ENCODE assay signal across 11 cellular contexts in genomic region chr16:29662729-29663019, GRCh38. TPM values are rescaled to one million over a fixed set of nuclear protein-coding genes. Genes with fewer than 3 reads are reported as not detected.
A peak's percentile ranks its signal among the peaks of the same experiment; 100 is the strongest.
DNase-seq lines count a peak whose midpoint lies in the region; ATAC-seq, FAIRE-seq and TF ChIP-seq lines count a peak whose summit lies in the region.
"Had no signal": no experiment of that assay in that cellular context is flagged by ENCODE, and none has a peak within 500 bp of the region (broad histone marks: within the 10 kb centered on the region; RNA-seq: fewer than 3 reads in every experiment).

No MANE protein-coding gene starts in this region.

- no peak overlapping the region for H3K56ac ChIP-seq in H1 (replicated peaks; ENCODE audit: insufficient read length, low read depth, low read length)

- no peaks in the 10 kb centered on the region for H3K36me3 ChIP-seq in H1 (ENCODE audit: control insufficient read depth in 2 of 4, insufficient read depth in 4 of 4, low read length in 3 of 4)
- H3K36me3 ChIP-seq in vagina, result no peaks in the 10 kb centered on the region
- H3K36me3 ChIP-seq in ascending aorta, result no peaks in the 10 kb centered on the region
- H3K36me3 ChIP-seq: prostate gland had no signal

- H2BK12ac ChIP-seq in H1 (ENCODE audit: low read depth, low read length), result no peak overlapping the region; the same call in 1 of the 2 replicates

- WGBS in H1 (ENCODE audit: extremely low coverage in 1 of 2, insufficient coverage in 1 of 2, insufficient read length in 1 of 2, insufficient replicate concordance in 2 of 2, low coverage in 1 of 2, low lambda C conversion rate in 2 of 2, missing lambda C conversion rate in 1 of 2), 2 experiments, result 85% methylated on average over 4 of the region's 4 CpGs; no CpG with 5 or more reads in 1 of the 2 experiments

- H3K4me3 ChIP-seq in H1 (ENCODE audit: extremely low read depth in 1 of 4, insufficient read depth in 2 of 4, low read depth in 3 of 4, low read length in 4 of 4) (no peak overlapping the region), vagina (no peak overlapping the region), ascending aorta (peak overlapping the region in 1 of 2 donors; percentile 27)

- peaks cover 0 to 22% (median 14%) of the 10 kb centered on the region in 4 experiments; a peak in 6 of 7 replicates for H3K4me1 ChIP-seq in H1 (replicated peaks in 1 of 4; ENCODE audit: control insufficient read depth in 3 of 4, insufficient read depth in 4 of 4, low read length in 3 of 4)
- peaks cover 16% of the 10 kb centered on the region for H3K4me1 ChIP-seq in vagina
- H3K4me1 ChIP-seq in ascending aorta, result peaks cover 0 to 2% of the 10 kb centered on the region in 2 donors
- H3K4me1 ChIP-seq: prostate gland had no signal

- H4K20me1 ChIP-seq in H1 (replicated peaks in 1 of 2; ENCODE audit: control insufficient read depth in 1 of 2, insufficient read depth in 2 of 2, low read length in 2 of 2), result no peaks in the 10 kb centered on the region

- peak overlapping the region; percentile 19; the same call in 1 of the 2 replicates for H3K18ac ChIP-seq in H1 (ENCODE audit: extremely low read depth, low read length)

- H3K9me3 ChIP-seq in H1 (ENCODE audit: insufficient read depth in 2 of 2, low read depth in 1 of 2, low read length in 1 of 2), result no peaks in the 10 kb centered on the region
- H3K9me3 ChIP-seq in vagina, result no peaks in the 10 kb centered on the region
- H3K9me3 ChIP-seq in ascending aorta, result no peaks in the 10 kb centered on the region
- H3K9me3 ChIP-seq: prostate gland had no signal

- H3K23ac ChIP-seq in H1 (ENCODE audit: insufficient read length), result no peak overlapping the region

- H3K4me2 ChIP-seq in H1 (ENCODE audit: insufficient read depth in 1 of 2, low read depth in 2 of 2, low read length in 2 of 2), result no peak overlapping the region

- no peak overlapping the region for H2AFZ ChIP-seq in H1 (ENCODE audit: low read length)

- H2AK5ac ChIP-seq in H1 (ENCODE audit: low read depth, low read length), result no peak overlapping the region

- no peak overlapping the region for H4K5ac ChIP-seq in H1 (ENCODE audit: insufficient read length, low read depth, low read length)

- ATAC-seq in GM19328 (IDR thresholded peaks at IDR 0.05; ENCODE audit: unreplicated experiment), result no peak

- H3K4ac ChIP-seq in H1 (replicated peaks; ENCODE audit: insufficient read length, low read depth, low read length), result peak overlapping the region; percentile 78

- H2BK20ac ChIP-seq in H1 (ENCODE audit: low read length), result 0 out of 2 replicates have a peak overlapping the region, but pooled peaks have one; percentile 23

- POLR2A ChIA-PET in H1 (lab: Charles Lee; ENCODE audit: partially characterized antibody), result interaction anchor here (0.9 to 2.3 kb wide), 4 partner anchors 11 to 47 kb away, joined by 3 to 6 read pairs (median 4); no protein-coding TSS in a partner anchor

- FAIRE-seq in H1 (lab: Jason Lieb, UNC), result no peak

- intact Hi-C loops in vagina (cut with DNase I) (no loop called here), ascending aorta (cut with DNase I) (no loop called here)

- TF ChIP-seq POLR2A in H1 (IDR thresholded peaks at IDR 0.05; ENCODE audit: control extremely low read depth in 1 of 2, low read depth in 2 of 2, low read length in 2 of 2) (no peak), vagina (IDR thresholded peaks at IDR 0.05) (no peak)

- H4K91ac ChIP-seq in H1 (replicated peaks; ENCODE audit: insufficient read length, low read length), result no peak overlapping the region

- 0 out of 2 replicates have a peak, but pooled peaks cover under 1% of the 10 kb centered on the region for H3K79me1 ChIP-seq in H1 (ENCODE audit: low read depth, low read length)

- H3K79me2 ChIP-seq in H1 (ENCODE audit: control insufficient read depth in 1 of 2, insufficient read depth in 2 of 2, low read length in 2 of 2), result no peaks in the 10 kb centered on the region

- H2BK120ac ChIP-seq in H1 (replicated peaks; ENCODE audit: low read depth, low read length), result no peak overlapping the region

- no peak for TF ChIP-seq EP300 in H1 (IDR thresholded peaks at IDR 0.05; ENCODE audit: borderline replicate concordance in 1 of 2, low read depth in 2 of 2, low read length in 2 of 2)

- H3K27ac ChIP-seq in H1 (ENCODE audit: low read depth, low read length), result no peak overlapping the region
- peak overlapping the region; percentile 30 for H3K27ac ChIP-seq in vagina
- H3K27ac ChIP-seq in ascending aorta, result no peak overlapping the region
- H3K27ac ChIP-seq: C4-2B, prostate gland had no signal

- H3K27me3 ChIP-seq in H1 (replicated peaks in 1 of 4; ENCODE audit: control insufficient read depth in 3 of 4, extremely low read depth in 1 of 4, insufficient read depth in 3 of 4, low read length in 3 of 4), result no peaks in the 10 kb centered on the region; a peak in 1 of 7 replicates
- no peaks in the 10 kb centered on the region for H3K27me3 ChIP-seq in vagina
- H3K27me3 ChIP-seq in ascending aorta, result no peaks in the 10 kb centered on the region

- H3K14ac ChIP-seq in H1 (ENCODE audit: insufficient read length), result no peak overlapping the region

- peak overlapping the region; percentile 5; the same call in 1 of the 2 replicates for H2BK5ac ChIP-seq in H1 (ENCODE audit: low read depth, low read length)

- CTCF ChIA-PET in H1 (lab: Charles Lee; ENCODE audit: partially characterized antibody), result interaction anchor here (0.8 to 2.1 kb wide), 4 partner anchors 11 to 36 kb away, joined by 3 to 5 read pairs (median 3); no protein-coding TSS in a partner anchor

- TF ChIP-seq CTCF in H1 (IDR thresholded peaks at IDR 0.05; ENCODE audit: control extremely low read depth in 1 of 3, insufficient read depth in 1 of 3, low read depth in 1 of 3, low read length in 3 of 3), result no peak
- TF ChIP-seq CTCF in vagina (IDR thresholded peaks at IDR 0.05), result no peak
- TF ChIP-seq CTCF in ascending aorta (IDR thresholded peaks at IDR 0.05), result no peak

- no peak overlapping the region for H3K9ac ChIP-seq in H1 (replicated peaks in 1 of 4; ENCODE audit: extremely low read depth in 1 of 4, low read depth in 3 of 4, low read length in 3 of 4)

- peak; percentile 56 for DNase-seq in stimulated activated CD4-positive, alpha-beta T cell treated with anti-CD3 and anti-CD28 coated beads, Interleukin-15, amount 100 ng/mL, for 24 hours
- no peak for DNase-seq in stimulated activated CD4-positive, alpha-beta T cell treated with anti-CD3 and anti-CD28 coated beads, Interleukin-4, amount 100 ng/mL, for 1 hour
- DNase-seq in T-helper 9 cell (peak; percentile 41), H1 (ENCODE audit: low read depth in 1 of 2, low spot score in 2 of 2) (no peak), vagina (ENCODE audit: extremely low spot score in 2 of 2) (no peak), ascending aorta (ENCODE audit: low spot score in 2 of 2) (no peak), NCI-H187 (lab: John Stamatoyannopoulos, UW) (no peak)

- no peak overlapping the region for H2BK15ac ChIP-seq in H1 (ENCODE audit: low read length)

- no peak for TF ChIP-seq RAD21 in H1 (IDR thresholded peaks at IDR 0.05 in 1 of 2, conservative IDR thresholded peaks at IDR 0.05 in 1 of 2; ENCODE audit: low read depth in 2 of 2, low read length in 2 of 2)

- H4K8ac ChIP-seq in H1 (ENCODE audit: extremely low read depth, insufficient read depth, low read length), result no peak overlapping the region

- no peaks in the 10 kb centered on the region; the same call in 1 of the 2 replicates for H3K23me2 ChIP-seq in H1 (ENCODE audit: low read depth, low read length)

TF ChIP-seq in H1, 55 proteins besides CTCF, POLR2A, EP300 and RAD21:
- TF ChIP-seq FOSL1 (IDR thresholded peaks at IDR 0.05; ENCODE audit: insufficient read depth, low read depth, low read length) (no peak), YY1 (IDR thresholded peaks at IDR 0.05; ENCODE audit: low read depth, low read length) (no peak), POU5F1 (IDR thresholded peaks at IDR 0.05; ENCODE audit: low read depth, low read length) (no peak), KDM5A (IDR thresholded peaks at IDR 0.05; ENCODE audit: low read length) (no peak), TCF12 (IDR thresholded peaks at IDR 0.05; ENCODE audit: low read depth, low read length) (no peak), SP2 (IDR thresholded peaks at IDR 0.05; ENCODE audit: low read length) (no peak), SP4 (IDR thresholded peaks at IDR 0.05; ENCODE audit: low read length) (no peak), HDAC2 (IDR thresholded peaks at IDR 0.05; ENCODE audit: borderline replicate concordance in 1 of 2, low read depth in 2 of 2, low read length in 2 of 2) (no peak), TEAD4 (IDR thresholded peaks at IDR 0.05; ENCODE audit: low read depth, low read length) (no peak), CTBP2 (IDR thresholded peaks at IDR 0.05; ENCODE audit: borderline replicate concordance, insufficient read depth, insufficient read length, low read length) (no peak), ASH2L (IDR thresholded peaks at IDR 0.05; ENCODE audit: low read length) (no peak), GABPA (IDR thresholded peaks at IDR 0.05; ENCODE audit: borderline replicate concordance, insufficient read depth, low read length) (no peak)

RNA-seq across cellular contexts. Expression of gene SPN, which starts 0.4 kb away (rescaled TPM):
- total RNA-seq in H1 (2021; fragmentation: NEBNext Ultra II Directional; extraction: Animal tissue kit (Norgen Biotek cat#: 25700)), result 1.6 and 1.8 TPM in 2 replicates
- 1.3 and 1.5 TPM in 2 replicates for polyA plus RNA-seq in H1 (2011; rRNA removed)
- polyA plus RNA-seq in H1 (2011; cell fraction: cytosol; rRNA removed), result 0.76 TPM
- polyA plus RNA-seq in H1 (2011; cell fraction: nucleus; rRNA removed), result 2.7 TPM
- 0.46 to 1.7 TPM (median 0.89 TPM) in 4 replicates for polyA plus RNA-seq in H1 (2012, experiment 1 of 2)
- polyA plus RNA-seq in H1 (2012, experiment 2 of 2), result 0.92 TPM
- 4.0 TPM for polyA plus RNA-seq in H1 (2013, experiment 1 of 2)
- 3.8 TPM for polyA plus RNA-seq in H1 (2013, experiment 2 of 2)
- polyA minus RNA-seq in H1 (2011; rRNA and poly(A)+ RNA removed), result 2.1 and 3.2 TPM in 2 replicates
- 0.44 TPM for polyA minus RNA-seq in H1 (2011; cell fraction: cytosol; rRNA and poly(A)+ RNA removed)
- 2.6 TPM for polyA minus RNA-seq in H1 (2011; cell fraction: nucleus; rRNA and poly(A)+ RNA removed)
- total RNA-seq in vagina (7.4 TPM), ascending aorta (10.3 TPM)
- total RNA-seq: LHCN-M2 had no signal

RNA-seq across cellular contexts. Expression of gene QPRT, which starts 16.3 kb away (rescaled TPM):
- 102 and 106 TPM in 2 replicates for total RNA-seq in H1 (2021; fragmentation: NEBNext Ultra II Directional; extraction: Animal tissue kit (Norgen Biotek cat#: 25700))
- polyA plus RNA-seq in H1 (2011; rRNA removed), result 89.0 and 119 TPM in 2 replicates
- polyA plus RNA-seq in H1 (2011; cell fraction: cytosol; rRNA removed), result 91.7 TPM
- 116 TPM for polyA plus RNA-seq in H1 (2011; cell fraction: nucleus; rRNA removed)
- polyA plus RNA-seq in H1 (2012, experiment 1 of 2), result 90.0 to 121 TPM (median 112 TPM) in 4 replicates
- polyA plus RNA-seq in H1 (2012, experiment 2 of 2), result 101 TPM
- polyA plus RNA-seq in H1 (2013, experiment 1 of 2), result 129 TPM
- 122 TPM for polyA plus RNA-seq in H1 (2013, experiment 2 of 2)
- polyA minus RNA-seq in H1 (2011; rRNA and poly(A)+ RNA removed), result 70.3 and 84.6 TPM in 2 replicates
- polyA minus RNA-seq in H1 (2011; cell fraction: cytosol; rRNA and poly(A)+ RNA removed), result 86.7 TPM
- polyA minus RNA-seq in H1 (2011; cell fraction: nucleus; rRNA and poly(A)+ RNA removed), result 53.3 TPM
- total RNA-seq in vagina, result 13.8 TPM
- 5.7 TPM for total RNA-seq in ascending aorta

Comparison
In these comparisons a context has a peak if more than half of its experiments do, and no peak if none do; other contexts are left out.
1. DNase-seq: peak in stimulated activated CD4-positive, alpha-beta T cell treated with anti-CD3 and anti-CD28 coated beads, Interleukin-15, amount 100 ng/mL, for 24 hours (single experiment) and T-helper 9 cell (single experiment); none in stimulated activated CD4-positive, alpha-beta T cell treated with anti-CD3 and anti-CD28 coated beads, Interleukin-4, amount 100 ng/mL, for 1 hour (single experiment), H1 (0 of 2), vagina (0 of 2), ascending aorta (0 of 2) and NCI-H187 (0 of 2).